ENCODE assay signal across 1 cellular context in genomic region chr19:55175117-55175867, GRCh38.
TF ChIP-seq lines count a peak whose summit lies in the region.

No MANE protein-coding gene starts in this region.

TF ChIP-seq in K562, 482 proteins besides CTCF, POLR2A, EP300 and RAD21 (continued from another document and continues in another):
- TF ChIP-seq YY1 (IDR thresholded peaks at IDR 0.05; ENCODE audit: borderline replicate concordance in 1 of 3, control insufficient read depth in 1 of 3, extremely low read depth in 1 of 3, insufficient read depth in 3 of 3, insufficient read length in 1 of 3, insufficient replicate concordance in 2 of 3, low read depth in 1 of 3, low read length in 2 of 3) = peak in 2 of 3 experiments; percentile 73 to 81
- no peak for TF ChIP-seq DLX4 (CRISPR knock-in tag; IDR thresholded peaks at IDR 0.05)
- TF ChIP-seq HBP1 (CRISPR knock-in tag; IDR thresholded peaks at IDR 0.05) = peak; percentile 67; the same call in 1 of the 2 replicates
- no peak for TF ChIP-seq SRF (CRISPR knock-in tag; IDR thresholded peaks at IDR 0.05)
- 0 out of 2 replicates have a peak, but pooled peaks have one; percentile 30 for TF ChIP-seq DMBX1 (CRISPR knock-in tag; IDR thresholded peaks at IDR 0.05; ENCODE audit: borderline replicate concordance)
- TF ChIP-seq CREB1 (IDR thresholded peaks at IDR 0.05) = peak; percentile 64
- no peak for TF ChIP-seq CREB1 (CRISPR knock-in tag; IDR thresholded peaks at IDR 0.05)
- no peak for TF ChIP-seq FOXK1 (CRISPR knock-in tag; IDR thresholded peaks at IDR 0.05; ENCODE audit: borderline replicate concordance)
- peak; percentile 56; the same call in 1 of the 2 replicates for TF ChIP-seq SPI1 (IDR thresholded peaks at IDR 0.05; ENCODE audit: borderline replicate concordance, low read depth, low read length)
- peak; percentile 65 for TF ChIP-seq ZBTB40 (IDR thresholded peaks at IDR 0.05)
- TF ChIP-seq ZBTB40 (CRISPR knock-in tag; IDR thresholded peaks at IDR 0.05) = no peak
- no peak for TF ChIP-seq SETDB1 (IDR thresholded peaks at IDR 0.05; ENCODE audit: low read length)
- TF ChIP-seq ZNF318 (IDR thresholded peaks at IDR 0.05; ENCODE audit: borderline replicate concordance in 1 of 2, low read depth in 1 of 2) = no peak
- 0 out of 2 replicates have a peak, but pooled peaks have one; percentile 6 for TF ChIP-seq SOX6 (IDR thresholded peaks at IDR 0.05)
- peak; percentile 78 for TF ChIP-seq NFRKB (IDR thresholded peaks at IDR 0.05; ENCODE audit: low read depth)
- no peak for TF ChIP-seq SFPQ (IDR thresholded peaks at IDR 0.05; ENCODE audit: low read depth, low read length)
- peak; percentile 74; the same call in 1 of the 2 replicates for TF ChIP-seq E2F1 (CRISPR knock-in tag; IDR thresholded peaks at IDR 0.05)
- peak; percentile 90 for TF ChIP-seq ZNF592 (IDR thresholded peaks at IDR 0.05)
- TF ChIP-seq TAF1 (IDR thresholded peaks at IDR 0.05; ENCODE audit: control insufficient read depth, extremely low read depth, insufficient read depth, low read length, severe bottlenecking) = peak; percentile 57
- TF ChIP-seq CAMTA2 (CRISPR knock-in tag; conservative IDR thresholded peaks at IDR 0.05) = no peak
- peak; percentile 24 for TF ChIP-seq HNRNPLL (IDR thresholded peaks at IDR 0.05; ENCODE audit: low read depth, low read length, poor library complexity, severe bottlenecking)
- peak; percentile 66; the same call in 1 of the 2 replicates for TF ChIP-seq SMARCA5 (IDR thresholded peaks at IDR 0.05)
- TF ChIP-seq ATF7 (IDR thresholded peaks at IDR 0.05) = peak; percentile 93
- no peak for TF ChIP-seq ZNF57 (CRISPR knock-in tag; IDR thresholded peaks at IDR 0.05)
